In genomic region chr4:105710012-105710600, GRCh38 we compare ENCODE assay signal across 9 cellular contexts. TPM values are rescaled to one million over a fixed set of nuclear protein-coding genes. Genes with fewer than 3 reads are reported as not detected.
DNase-seq lines count a peak whose midpoint lies in the region; ATAC-seq and TF ChIP-seq lines count a peak whose summit lies in the region.
"Had no signal": no experiment of that assay in that cellular context is flagged by ENCODE, and none has a peak within 500 bp of the region (broad histone marks: within the 10 kb centered on the region; RNA-seq: fewer than 3 reads in every experiment).

No MANE protein-coding gene starts in this region.

- no peaks in the 10 kb centered on the region for H3K9me3 Mint-ChIP-seq in T-helper 2 cell treated with Interferon-gamma antibody and Interleukin-4, amounts not matched to agents 5 μg/mL and 100 μg/mL, for 36 hours
- H3K9me3 Mint-ChIP-seq in osteocyte (ENCODE audit: unreplicated experiment), result no peaks in the 10 kb centered on the region

- no peaks in the 10 kb centered on the region for H3K27me3 ChIP-seq in ectodermal cell (ENCODE audit: control insufficient read depth, insufficient read depth, low read length, poor library complexity, severe bottlenecking)

- ATAC-seq in GM21723 (IDR thresholded peaks at IDR 0.05; ENCODE audit: unreplicated experiment) (no peak), GM18909 (IDR thresholded peaks at IDR 0.05; ENCODE audit: poor library complexity, unreplicated experiment) (no peak)

- no peak overlapping the region for H3K27ac Mint-ChIP-seq in T-helper 2 cell treated with Interferon-gamma antibody and Interleukin-4, amounts not matched to agents 5 μg/mL and 100 μg/mL, for 36 hours
- no peak overlapping the region for H3K27ac Mint-ChIP-seq in osteocyte (ENCODE audit: unreplicated experiment)

- H3K4me1 Mint-ChIP-seq in T-helper 2 cell treated with Interferon-gamma antibody and Interleukin-4, amounts not matched to agents 5 μg/mL and 100 μg/mL, for 36 hours (ENCODE audit: low read depth), result peaks cover 22% of the 10 kb centered on the region
- peaks cover 26% of the 10 kb centered on the region for H3K4me1 Mint-ChIP-seq in osteocyte (ENCODE audit: unreplicated experiment)

- peak overlapping the region; percentile 95 for H3K4me3 ChIP-seq in ectodermal cell (ENCODE audit: insufficient read depth, low read depth, low read length)
- peak overlapping the region in 1 of 2 donors; percentile 97 for H3K4me3 ChIP-seq in foreskin fibroblast (ENCODE audit: low read depth in 1 of 2, low read length in 2 of 2)

- TF ChIP-seq CTCF in osteocyte (IDR thresholded peaks at IDR 0.05) (no peak), foreskin fibroblast (IDR thresholded peaks at IDR 0.05; ENCODE audit: low read depth, low read length) (no peak)

- H3K27ac ChIP-seq in ectodermal cell (ENCODE audit: insufficient read depth, low read depth, low read length, poor library complexity, severe bottlenecking), result no peak overlapping the region
- H3K27ac ChIP-seq: parathyroid adenoma had no signal

- 67 to 79% methylated on average over 11 to 16 of the region's 16 CpGs for WGBS in ectodermal cell, 2 experiments

- H3K36me3 ChIP-seq in ectodermal cell (ENCODE audit: control insufficient read depth, insufficient read depth, low read length), result no peaks in the 10 kb centered on the region

- peaks cover 2% of the 10 kb centered on the region for H3K36me3 Mint-ChIP-seq in T-helper 2 cell treated with Interferon-gamma antibody and Interleukin-4, amounts not matched to agents 5 μg/mL and 100 μg/mL, for 36 hours (ENCODE audit: low read depth)
- peaks cover 5% of the 10 kb centered on the region for H3K36me3 Mint-ChIP-seq in osteocyte (ENCODE audit: unreplicated experiment)

- H3K27me3 Mint-ChIP-seq in T-helper 2 cell treated with Interferon-gamma antibody and Interleukin-4, amounts not matched to agents 5 μg/mL and 100 μg/mL, for 36 hours (ENCODE audit: low read depth), result no peaks in the 10 kb centered on the region
- no peaks in the 10 kb centered on the region for H3K27me3 Mint-ChIP-seq in osteocyte (ENCODE audit: unreplicated experiment)

- DNase-seq in T-helper 2 cell treated with Interferon-gamma antibody and Interleukin-4, amounts not matched to agents 5 μg/mL and 100 μg/mL, for 36 hours (ENCODE audit: low spot score), result no peak
- DNase-seq in T-helper 2 cell, result no peak
- DNase-seq in NCI-H69 (lab: John Stamatoyannopoulos, UW), result peak; percentile 40
- DNase-seq in osteocyte (ENCODE audit: extremely low spot score, unreplicated experiment), result no peak
- DNase-seq in foreskin fibroblast, result no peak

- H3K4me3 Mint-ChIP-seq in T-helper 2 cell treated with Interferon-gamma antibody and Interleukin-4, amounts not matched to agents 5 μg/mL and 100 μg/mL, for 36 hours, result peak overlapping the region; percentile 99
- H3K4me3 Mint-ChIP-seq in osteocyte (ENCODE audit: unreplicated experiment), result peak overlapping the region; percentile 99

- peaks cover 4% of the 10 kb centered on the region for H3K4me1 ChIP-seq in ectodermal cell (ENCODE audit: control insufficient read depth, insufficient read depth, low read length)

- no peaks in the 10 kb centered on the region for H3K9me3 ChIP-seq in ectodermal cell (ENCODE audit: control insufficient read depth, low read length)

RNA-seq across cellular contexts. Expression of gene GSTCD, which starts 1.5 kb away (rescaled TPM):
- 40.7 TPM for polyA plus RNA-seq in ectodermal cell (2013, experiment 1 of 4)
- polyA plus RNA-seq in ectodermal cell (2013, experiment 2 of 4), result 38.6 TPM
- 30.0 TPM for polyA plus RNA-seq in ectodermal cell (2013, experiment 3 of 4)
- polyA plus RNA-seq in ectodermal cell (2013, experiment 4 of 4), result 31.4 TPM
- total RNA-seq in osteocyte, result 8.1 and 8.5 TPM in 2 replicates

RNA-seq across cellular contexts. Expression of gene INTS12, which starts 1.6 kb away (rescaled TPM):
- polyA plus RNA-seq in ectodermal cell (2013, experiment 1 of 4), result 27.2 TPM
- 27.3 TPM for polyA plus RNA-seq in ectodermal cell (2013, experiment 2 of 4)
- polyA plus RNA-seq in ectodermal cell (2013, experiment 3 of 4), result 25.1 TPM
- 27.7 TPM for polyA plus RNA-seq in ectodermal cell (2013, experiment 4 of 4)
- 15.4 and 17.4 TPM in 2 replicates for total RNA-seq in osteocyte
